In the genomic region with DNA sequence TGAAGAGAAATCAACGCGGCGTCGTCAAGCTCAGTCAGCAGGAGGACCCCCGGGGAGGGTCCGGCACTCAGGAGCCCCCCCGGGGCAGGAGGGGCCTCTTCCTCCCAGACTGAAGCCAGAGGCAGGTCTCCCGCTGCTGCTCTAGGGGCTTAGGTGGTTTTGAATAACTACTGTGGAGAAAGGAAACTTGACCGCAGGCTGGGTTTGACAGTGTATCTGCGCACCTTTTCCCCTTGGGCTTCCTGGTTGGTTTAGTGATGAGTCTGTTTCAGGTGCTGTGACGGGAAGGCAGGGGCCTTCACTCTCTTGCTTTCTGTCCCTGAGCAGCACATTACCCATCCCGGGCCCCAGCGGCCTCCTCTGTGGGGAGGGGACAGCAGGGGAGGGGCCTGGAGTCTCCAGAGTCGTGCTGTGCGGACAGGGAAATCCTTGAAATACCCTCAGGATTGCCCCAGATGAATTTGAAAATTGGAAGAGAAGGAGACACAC, we compare ENCODE assay signal across 17 cellular contexts.
"Had no signal": no experiment of that assay in that cellular context is flagged by ENCODE, and none has a peak within 500 bp of the region (broad histone marks: within the 10 kb centered on the region; RNA-seq: fewer than 3 reads in every experiment).

No MANE protein-coding gene starts in this region.

- H3K9me3 ChIP-seq: colonic mucosa, esophagus squamous epithelium, pancreas, vagina had no signal

- H3K36me3 ChIP-seq: colonic mucosa, esophagus squamous epithelium, pancreas, tibial artery, vagina had no signal

- DNase-seq: activated CD4-positive, alpha-beta T cell treated with anti-CD3 and anti-CD28 coated beads for 4 hours; activated CD8-positive, alpha-beta memory T cell treated with anti-CD3 and anti-CD28 coated beads, Interleukin-2, amount 50 U/mL, for 48 hours; activated gamma-delta T cell treated with Interleukin-2 at 50 U/mL for 16 hours; activated naive CD8-positive, alpha-beta T cell treated with anti-CD3 and anti-CD28 coated beads for 36 hours; activated T-cell treated with anti-CD3 and anti-CD28 coated beads, Interleukin-2, amount 50 U/mL, for 72 hours; amygdala; central memory CD4-positive, alpha-beta T cell; colonic mucosa; esophagus squamous epithelium; glutamatergic neuron; immature natural killer cell; stimulated activated naive B cell treated with anti-CD40 and anti-IgM and Interleukin-4, amounts not matched to agents 10 μg/mL and 1 μg/mL and 100 μg/mL, for 72 hours; T-helper 17 cell; tibial artery had no signal

- H3K36me3 Mint-ChIP-seq: activated naive CD8-positive, alpha-beta T cell treated with anti-CD3 and anti-CD28 coated beads for 36 hours; immature natural killer cell had no signal

- H3K27ac ChIP-seq: colonic mucosa, esophagus squamous epithelium, pancreas, tibial artery, vagina had no signal

- H3K4me3 ChIP-seq: colonic mucosa, esophagus squamous epithelium, pancreas, tibial artery, vagina had no signal

- ATAC-seq: activated T-cell treated with anti-CD3 and anti-CD28 coated beads, Interleukin-2, amount 50 U/mL, for 72 hours; pancreas; T-helper 17 cell had no signal

- H3K27me3 ChIP-seq: colonic mucosa, vagina had no signal

- H3K27me3 Mint-ChIP-seq: brain had no signal

- H3K9me3 Mint-ChIP-seq: activated naive CD8-positive, alpha-beta T cell treated with anti-CD3 and anti-CD28 coated beads for 36 hours; activated T-cell treated with anti-CD3 and anti-CD28 coated beads, Interleukin-2, amount 50 U/mL, for 72 hours; immature natural killer cell had no signal

- H3K4me1 ChIP-seq: colonic mucosa, esophagus squamous epithelium, pancreas, tibial artery, vagina had no signal

- H3K4me3 Mint-ChIP-seq: activated naive CD8-positive, alpha-beta T cell treated with anti-CD3 and anti-CD28 coated beads for 36 hours; activated T-cell treated with anti-CD3 and anti-CD28 coated beads, Interleukin-2, amount 50 U/mL, for 72 hours; immature natural killer cell; stimulated activated naive B cell treated with anti-CD40 and anti-IgM and Interleukin-4, amounts not matched to agents 10 μg/mL and 1 μg/mL and 100 μg/mL, for 72 hours; T-helper 17 cell had no signal

- H3K4me1 Mint-ChIP-seq: activated naive CD8-positive, alpha-beta T cell treated with anti-CD3 and anti-CD28 coated beads for 36 hours; immature natural killer cell; T-helper 17 cell had no signal

- H3K27ac Mint-ChIP-seq: activated naive CD8-positive, alpha-beta T cell treated with anti-CD3 and anti-CD28 coated beads for 36 hours; activated T-cell treated with anti-CD3 and anti-CD28 coated beads, Interleukin-2, amount 50 U/mL, for 72 hours; immature natural killer cell; stimulated activated naive B cell treated with anti-CD40 and anti-IgM and Interleukin-4, amounts not matched to agents 10 μg/mL and 1 μg/mL and 100 μg/mL, for 72 hours; T-helper 17 cell had no signal
